ENCODE assay signal across 13 cellular contexts in the genomic region with DNA sequence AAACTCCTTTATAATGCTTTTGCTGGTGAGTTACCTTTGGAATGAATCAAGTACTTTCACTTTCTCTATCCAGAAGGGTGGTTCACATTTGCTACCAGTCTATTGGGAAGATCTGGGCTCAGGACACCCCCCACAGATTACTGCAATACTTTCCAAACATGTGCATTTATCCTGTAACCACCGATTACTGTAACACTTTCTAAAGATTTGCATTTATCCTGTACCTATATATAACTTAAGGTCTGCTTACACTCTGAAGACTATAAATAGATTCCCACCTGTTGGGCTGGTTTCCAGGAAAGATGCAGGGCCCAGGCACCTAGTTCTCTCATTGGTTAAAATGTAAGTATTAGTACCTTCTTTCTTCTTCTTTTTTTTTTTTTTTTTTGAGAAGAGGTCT.
DNase-seq lines count a peak whose midpoint lies in the region; ATAC-seq and TF ChIP-seq lines count a peak whose summit lies in the region.
"Had no signal": no experiment of that assay in that cellular context is flagged by ENCODE, and none has a peak within 500 bp of the region (broad histone marks: within the 10 kb centered on the region; RNA-seq: fewer than 3 reads in every experiment).

No MANE protein-coding gene starts in this region.

- H3K4me3 Mint-ChIP-seq in stimulated activated naive CD8-positive, alpha-beta T cell treated with anti-CD3 and anti-CD28 coated beads, Interleukin-15, amount 100 ng/mL, for 72 hours = no peak overlapping the region
- no peak overlapping the region for H3K4me3 Mint-ChIP-seq in progenitor cell of endocrine pancreas (ENCODE audit: low read depth)
- H3K4me3 Mint-ChIP-seq: activated T-cell treated with anti-CD3 and anti-CD28 coated beads, Interleukin-2, amount 50 U/mL, for 4 hours had no signal

- H3K4me1 ChIP-seq in fibroblast of lung (ENCODE audit: control insufficient read depth, extremely low read depth, insufficient read depth, low read length) = peaks cover 3% of the 10 kb centered on the region

- peak overlapping the region; percentile 4 for H3K4me2 ChIP-seq in fibroblast of lung (ENCODE audit: extremely low read depth, insufficient read depth, low read length)

- H3K36me3 ChIP-seq in fibroblast of lung (ENCODE audit: control insufficient read depth, insufficient read depth, low read length) = no peaks in the 10 kb centered on the region
- H3K36me3 ChIP-seq: colonic mucosa had no signal

- peaks cover 0 to 8% of the 10 kb centered on the region in 2 donors for H3K9me3 Mint-ChIP-seq in stimulated activated naive CD8-positive, alpha-beta T cell treated with anti-CD3 and anti-CD28 coated beads, Interleukin-15, amount 100 ng/mL, for 72 hours
- no peaks in the 10 kb centered on the region for H3K9me3 Mint-ChIP-seq in progenitor cell of endocrine pancreas (ENCODE audit: low read depth)
- H3K9me3 Mint-ChIP-seq: activated T-cell treated with anti-CD3 and anti-CD28 coated beads, Interleukin-2, amount 50 U/mL, for 4 hours had no signal

- H3K9ac ChIP-seq in fibroblast of lung (ENCODE audit: insufficient read depth, low read length) = no peak overlapping the region

- H3K4me3 ChIP-seq in fibroblast of lung (replicated peaks in 1 of 4; ENCODE audit: control extremely low read depth in 1 of 4, insufficient read depth in 1 of 4, low read depth in 3 of 4, low read length in 4 of 4) = no peak overlapping the region
- H3K4me3 ChIP-seq: colonic mucosa had no signal

- H3K36me3 Mint-ChIP-seq in progenitor cell of endocrine pancreas (ENCODE audit: insufficient read depth) = no peaks in the 10 kb centered on the region
- H3K36me3 Mint-ChIP-seq: CD4-positive, CD25-positive, alpha-beta regulatory T cell had no signal

- DNase-seq in DMS153 (lab: John Stamatoyannopoulos, UW) (peak; percentile 6), fibroblast of lung (ENCODE audit: low read depth in 2 of 2) (no peak), GOT3 (lab: John Stamatoyannopoulos, UW) (no peak), progenitor cell of endocrine pancreas (ENCODE audit: low spot score, unreplicated experiment) (no peak), superior temporal gyrus (ENCODE audit: extremely low spot score) (no peak)
- no peak for DNase-seq in stimulated activated naive CD8-positive, alpha-beta T cell treated with anti-CD3 and anti-CD28 coated beads, Interleukin-15, amount 100 ng/mL, for 72 hours
- DNase-seq: activated T-cell treated with anti-CD3 and anti-CD28 coated beads, Interleukin-2, amount 50 U/mL, for 4 hours; CD4-positive, CD25-positive, alpha-beta regulatory T cell; colonic mucosa; NCI-H446; stimulated activated CD4-positive, alpha-beta T cell treated with anti-CD3 and anti-CD28 coated beads, Interleukin-4, amount 100 ng/mL, for 4 hours had no signal

- H4K20me1 ChIP-seq in fibroblast of lung (ENCODE audit: control insufficient read depth, extremely low read depth, insufficient read depth, low read length) = no peaks in the 10 kb centered on the region

- no peaks in the 10 kb centered on the region for H3K9me3 ChIP-seq in fibroblast of lung (ENCODE audit: control insufficient read depth, insufficient read depth, low read depth, low read length)
- H3K9me3 ChIP-seq: colonic mucosa had no signal

- ATAC-seq in GM19351 (IDR thresholded peaks at IDR 0.05; ENCODE audit: unreplicated experiment) = peak; percentile 56
- ATAC-seq in HG03095 (IDR thresholded peaks at IDR 0.05; ENCODE audit: unreplicated experiment) = peak; percentile 85
- no peak for ATAC-seq in stimulated activated naive CD8-positive, alpha-beta T cell treated with anti-CD3 and anti-CD28 coated beads, Interleukin-15, amount 100 ng/mL, for 72 hours
- ATAC-seq: activated T-cell treated with anti-CD3 and anti-CD28 coated beads, Interleukin-2, amount 50 U/mL, for 4 hours had no signal

- H2AFZ ChIP-seq in fibroblast of lung (ENCODE audit: low read length) = no peak overlapping the region

- H3K27ac Mint-ChIP-seq in stimulated activated naive CD8-positive, alpha-beta T cell treated with anti-CD3 and anti-CD28 coated beads, Interleukin-15, amount 100 ng/mL, for 72 hours = no peak overlapping the region
- H3K27ac Mint-ChIP-seq in progenitor cell of endocrine pancreas = no peak overlapping the region
- H3K27ac Mint-ChIP-seq: CD4-positive, CD25-positive, alpha-beta regulatory T cell had no signal

- no peaks in the 10 kb centered on the region for H3K27me3 Mint-ChIP-seq in stimulated activated naive CD8-positive, alpha-beta T cell treated with anti-CD3 and anti-CD28 coated beads, Interleukin-15, amount 100 ng/mL, for 72 hours
- H3K27me3 Mint-ChIP-seq in progenitor cell of endocrine pancreas = no peaks in the 10 kb centered on the region
- H3K27me3 Mint-ChIP-seq: CD4-positive, CD25-positive, alpha-beta regulatory T cell had no signal

- H3K27me3 ChIP-seq in fibroblast of lung (ENCODE audit: control insufficient read depth, insufficient read depth, low read length) = no peaks in the 10 kb centered on the region
- H3K27me3 ChIP-seq: colonic mucosa had no signal

- TF ChIP-seq CTCF in fibroblast of lung (conservative IDR thresholded peaks at IDR 0.05 in 1 of 2, IDR thresholded peaks at IDR 0.05 in 1 of 2; ENCODE audit: low read depth in 1 of 2, low read length in 2 of 2) = no peak
- TF ChIP-seq CTCF in progenitor cell of endocrine pancreas (IDR thresholded peaks at IDR 0.05; ENCODE audit: unreplicated experiment) = no peak

- H3K4me1 Mint-ChIP-seq in stimulated activated naive CD8-positive, alpha-beta T cell treated with anti-CD3 and anti-CD28 coated beads, Interleukin-15, amount 100 ng/mL, for 72 hours = peaks cover 11% of the 10 kb centered on the region
- no peaks in the 10 kb centered on the region for H3K4me1 Mint-ChIP-seq in progenitor cell of endocrine pancreas (ENCODE audit: low read depth)
- H3K4me1 Mint-ChIP-seq: CD4-positive, CD25-positive, alpha-beta regulatory T cell had no signal

- H3K27ac ChIP-seq in fibroblast of lung (ENCODE audit: insufficient read depth, low read length) = no peak overlapping the region
- H3K27ac ChIP-seq: colonic mucosa had no signal

- H3K79me2 ChIP-seq in fibroblast of lung (ENCODE audit: control insufficient read depth, insufficient read depth, low read length) = no peaks in the 10 kb centered on the region
